ENCODE assay signal across 1 cellular context in the genomic region with DNA sequence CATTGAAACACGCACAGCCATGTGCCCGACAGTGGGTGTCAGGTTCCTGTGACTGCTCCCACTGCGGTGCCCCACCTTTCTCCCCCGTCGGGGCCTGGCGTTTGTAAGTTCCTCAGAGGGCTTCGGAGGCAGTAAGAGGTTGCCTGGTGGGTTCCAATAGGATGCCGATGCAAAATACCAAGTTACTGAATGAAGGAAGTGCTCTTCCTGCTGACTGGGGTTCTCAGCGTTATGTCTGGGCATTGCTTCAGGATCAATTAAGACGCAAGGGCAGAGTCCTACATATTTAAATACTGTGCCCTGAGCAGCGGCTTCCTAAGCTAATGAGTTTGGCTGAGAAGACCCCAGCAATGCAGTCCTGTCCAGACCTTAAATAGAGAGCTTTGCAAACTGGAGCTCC.
TF ChIP-seq lines count a peak whose summit lies in the region.

No MANE protein-coding gene starts in this region.

TF ChIP-seq in WTC11, 78 proteins besides CTCF, POLR2A, EP300 and RAD21 (continued from another document):
- TF ChIP-seq, protein P1, sequence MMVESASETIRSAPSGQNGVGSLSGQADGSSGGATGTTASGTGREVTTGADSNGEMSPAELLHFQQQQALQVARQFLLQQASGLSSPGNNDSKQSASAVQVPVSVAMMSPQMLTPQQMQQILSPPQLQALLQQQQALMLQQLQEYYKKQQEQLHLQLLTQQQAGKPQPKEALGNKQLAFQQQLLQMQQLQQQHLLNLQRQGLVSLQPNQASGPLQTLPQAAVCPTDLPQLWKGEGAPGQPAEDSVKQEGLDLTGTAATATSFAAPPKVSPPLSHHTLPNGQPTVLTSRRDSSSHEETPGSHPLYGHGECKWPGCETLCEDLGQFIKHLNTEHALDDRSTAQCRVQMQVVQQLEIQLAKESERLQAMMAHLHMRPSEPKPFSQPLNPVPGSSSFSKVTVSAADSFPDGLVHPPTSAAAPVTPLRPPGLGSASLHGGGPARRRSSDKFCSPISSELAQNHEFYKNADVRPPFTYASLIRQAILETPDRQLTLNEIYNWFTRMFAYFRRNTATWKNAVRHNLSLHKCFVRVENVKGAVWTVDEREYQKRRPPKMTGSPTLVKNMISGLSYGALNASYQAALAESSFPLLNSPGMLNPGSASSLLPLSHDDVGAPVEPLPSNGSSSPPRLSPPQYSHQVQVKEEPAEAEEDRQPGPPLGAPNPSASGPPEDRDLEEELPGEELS (CRISPR knock-in tag; IDR thresholded peaks at IDR 0.05): no peak
- no peak for TF ChIP-seq MXD4 (CRISPR knock-in tag; IDR thresholded peaks at IDR 0.05; ENCODE audit: borderline replicate concordance)
- TF ChIP-seq, protein P2, sequence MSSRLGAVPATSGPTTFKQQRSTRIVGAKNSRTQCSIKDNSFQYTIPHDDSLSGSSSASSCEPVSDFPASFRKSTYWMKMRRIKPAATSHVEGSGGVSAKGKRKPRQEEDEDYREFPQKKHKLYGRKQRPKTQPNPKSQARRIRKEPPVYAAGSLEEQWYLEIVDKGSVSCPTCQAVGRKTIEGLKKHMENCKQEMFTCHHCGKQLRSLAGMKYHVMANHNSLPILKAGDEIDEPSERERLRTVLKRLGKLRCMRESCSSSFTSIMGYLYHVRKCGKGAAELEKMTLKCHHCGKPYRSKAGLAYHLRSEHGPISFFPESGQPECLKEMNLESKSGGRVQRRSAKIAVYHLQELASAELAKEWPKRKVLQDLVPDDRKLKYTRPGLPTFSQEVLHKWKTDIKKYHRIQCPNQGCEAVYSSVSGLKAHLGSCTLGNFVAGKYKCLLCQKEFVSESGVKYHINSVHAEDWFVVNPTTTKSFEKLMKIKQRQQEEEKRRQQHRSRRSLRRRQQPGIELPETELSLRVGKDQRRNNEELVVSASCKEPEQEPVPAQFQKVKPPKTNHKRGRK (CRISPR knock-in tag; IDR thresholded peaks at IDR 0.05; ENCODE audit: borderline replicate concordance): no peak
- no peak for TF ChIP-seq ZNF138 (CRISPR knock-in tag; conservative IDR thresholded peaks at IDR 0.05)
- no peak for TF ChIP-seq ZNF219 (CRISPR knock-in tag; IDR thresholded peaks at IDR 0.05; ENCODE audit: borderline replicate concordance)
- TF ChIP-seq, protein P3, sequence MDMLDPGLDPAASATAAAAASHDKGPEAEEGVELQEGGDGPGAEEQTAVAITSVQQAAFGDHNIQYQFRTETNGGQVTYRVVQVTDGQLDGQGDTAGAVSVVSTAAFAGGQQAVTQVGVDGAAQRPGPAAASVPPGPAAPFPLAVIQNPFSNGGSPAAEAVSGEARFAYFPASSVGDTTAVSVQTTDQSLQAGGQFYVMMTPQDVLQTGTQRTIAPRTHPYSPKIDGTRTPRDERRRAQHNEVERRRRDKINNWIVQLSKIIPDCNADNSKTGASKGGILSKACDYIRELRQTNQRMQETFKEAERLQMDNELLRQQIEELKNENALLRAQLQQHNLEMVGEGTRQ (CRISPR knock-in tag; IDR thresholded peaks at IDR 0.05): no peak
- TF ChIP-seq, protein P4, sequence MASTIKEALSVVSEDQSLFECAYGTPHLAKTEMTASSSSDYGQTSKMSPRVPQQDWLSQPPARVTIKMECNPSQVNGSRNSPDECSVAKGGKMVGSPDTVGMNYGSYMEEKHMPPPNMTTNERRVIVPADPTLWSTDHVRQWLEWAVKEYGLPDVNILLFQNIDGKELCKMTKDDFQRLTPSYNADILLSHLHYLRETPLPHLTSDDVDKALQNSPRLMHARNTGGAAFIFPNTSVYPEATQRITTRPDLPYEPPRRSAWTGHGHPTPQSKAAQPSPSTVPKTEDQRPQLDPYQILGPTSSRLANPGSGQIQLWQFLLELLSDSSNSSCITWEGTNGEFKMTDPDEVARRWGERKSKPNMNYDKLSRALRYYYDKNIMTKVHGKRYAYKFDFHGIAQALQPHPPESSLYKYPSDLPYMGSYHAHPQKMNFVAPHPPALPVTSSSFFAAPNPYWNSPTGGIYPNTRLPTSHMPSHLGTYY (CRISPR knock-in tag; IDR thresholded peaks at IDR 0.05): no peak
- no peak for TF ChIP-seq JAZF1 (CRISPR knock-in tag; IDR thresholded peaks at IDR 0.05)
- TF ChIP-seq FOXK1 (CRISPR knock-in tag; IDR thresholded peaks at IDR 0.05): no peak
